2 cellular contexts compared by ENCODE assay signal in genomic region chr10:17262502-17262901, GRCh38.
A peak's percentile ranks its signal among the peaks of the same experiment; 100 is the strongest.
TF ChIP-seq lines count a peak whose summit lies in the region.

No MANE protein-coding gene starts in this region.

TF ChIP-seq in HCT116, 20 proteins besides CTCF, POLR2A, EP300 and RAD21 (continued from another document):
- no peak for TF ChIP-seq MAX (IDR thresholded peaks at IDR 0.05)
- no peak for TF ChIP-seq FOSL1 (IDR thresholded peaks at IDR 0.05; ENCODE audit: low read depth)

TF ChIP-seq in HEK293, 187 proteins besides CTCF, POLR2A, EP300 and RAD21:
- no peak for TF ChIP-seq ZBTB26 (tag by site-specific recombination; optimal IDR thresholded peaks at IDR 0.05)
- TF ChIP-seq KLF10 (tag by site-specific recombination; IDR thresholded peaks at IDR 0.05) = no peak
- no peak for TF ChIP-seq REST (tag by site-specific recombination; IDR thresholded peaks at IDR 0.05)
- TF ChIP-seq ZNF324 (tag by site-specific recombination; IDR thresholded peaks at IDR 0.05) = no peak
- no peak for TF ChIP-seq GLI2 (tag by site-specific recombination; IDR thresholded peaks at IDR 0.05; ENCODE audit: borderline replicate concordance, low read depth)
- no peak for TF ChIP-seq GFI1B (tag by site-specific recombination; IDR thresholded peaks at IDR 0.05)
- no peak for TF ChIP-seq ZFHX2 (tag by site-specific recombination; conservative IDR thresholded peaks at IDR 0.05)
- peak; percentile 97 for TF ChIP-seq SETDB1 (IDR thresholded peaks at IDR 0.05; ENCODE audit: insufficient read length, low read length)
- TF ChIP-seq ZNF561 (tag by site-specific recombination; IDR thresholded peaks at IDR 0.05; ENCODE audit: borderline replicate concordance) = 0 out of 2 replicates have a peak, but pooled peaks have one; percentile 65
- TF ChIP-seq ZNF23 (tag by site-specific recombination; IDR thresholded peaks at IDR 0.05; ENCODE audit: borderline replicate concordance) = no peak
